ENCODE assay signal across 18 cellular contexts in genomic region chr7:72492446-72492845, GRCh38.
A peak's percentile ranks its signal among the peaks of the same experiment; 100 is the strongest.
DNase-seq lines count a peak whose midpoint lies in the region; ATAC-seq, FAIRE-seq and TF ChIP-seq lines count a peak whose summit lies in the region.
"Had no signal": no experiment of that assay in that cellular context is flagged by ENCODE, and none has a peak within 500 bp of the region (broad histone marks: within the 10 kb centered on the region; RNA-seq: fewer than 3 reads in every experiment).

No MANE protein-coding gene starts in this region.

- H3K9me3 Mint-ChIP-seq in T-helper 2 cell treated with Interferon-gamma antibody and Interleukin-4, amounts not matched to agents 5 μg/mL and 100 μg/mL, for 36 hours, result peaks cover 3% of the 10 kb centered on the region

- peak; percentile 14 for DNase-seq in BE2C
- DNase-seq in NCI-H146 treated with DMSO at 0.1 percent for 48 hours (lab: John Stamatoyannopoulos, UW; ENCODE audit: unreplicated experiment), result peak; percentile 31
- peak; percentile 61 for DNase-seq in cerebellar cortex (ENCODE audit: low spot score)
- peak; percentile 53 for DNase-seq in left cardiac atrium
- no peak for DNase-seq in H54 (ENCODE audit: insufficient read length, low spot score)
- DNase-seq in T-helper 2 cell treated with Interferon-gamma antibody and Interleukin-4, amounts not matched to agents 5 μg/mL and 100 μg/mL, for 36 hours (ENCODE audit: low spot score), result no peak
- no peak for DNase-seq in DMS79 (lab: John Stamatoyannopoulos, UW)
- DNase-seq: AML-193; CD4-positive, alpha-beta memory T cell; H9; IMR-90; Kasumi-1; NCI-H187; NCI-H2171; NCI-H510A; PC-3; T-helper 1 cell had no signal

- H3K36me3 ChIP-seq in BE2C, result no peaks in the 10 kb centered on the region

- no peaks in the 10 kb centered on the region for H3K4me1 Mint-ChIP-seq in T-helper 2 cell treated with Interferon-gamma antibody and Interleukin-4, amounts not matched to agents 5 μg/mL and 100 μg/mL, for 36 hours (ENCODE audit: low read depth)
- H3K4me1 Mint-ChIP-seq: CD4-positive, alpha-beta memory T cell; H9 had no signal

- no peak overlapping the region for H3K4me3 ChIP-seq in BE2C (ENCODE audit: low read depth, low read length)

- H3K27me3 Mint-ChIP-seq in T-helper 2 cell treated with Interferon-gamma antibody and Interleukin-4, amounts not matched to agents 5 μg/mL and 100 μg/mL, for 36 hours (ENCODE audit: low read depth), result no peaks in the 10 kb centered on the region

- no peak overlapping the region for H3K4me3 Mint-ChIP-seq in T-helper 2 cell treated with Interferon-gamma antibody and Interleukin-4, amounts not matched to agents 5 μg/mL and 100 μg/mL, for 36 hours
- H3K4me3 Mint-ChIP-seq: CD4-positive, alpha-beta memory T cell; H9 had no signal

- no peak for TF ChIP-seq CTCF in BE2C (IDR thresholded peaks at IDR 0.05; ENCODE audit: low read depth, low read length)

- H3K4me1 ChIP-seq in BE2C, result no peaks in the 10 kb centered on the region

- H3K36me3 Mint-ChIP-seq in T-helper 2 cell treated with Interferon-gamma antibody and Interleukin-4, amounts not matched to agents 5 μg/mL and 100 μg/mL, for 36 hours (ENCODE audit: low read depth), result no peaks in the 10 kb centered on the region
- H3K36me3 Mint-ChIP-seq: CD4-positive, alpha-beta memory T cell had no signal

- TF ChIP-seq POLR2A in H54 (IDR thresholded peaks at IDR 0.05; ENCODE audit: low read depth, low read length), result no peak

- intact Hi-C loops in left cardiac atrium (cut with DNase I), result no loop called here

- H3K27me3 ChIP-seq in BE2C, result no peaks in the 10 kb centered on the region

- ATAC-seq in left cardiac atrium (peak; percentile 87), GM19351 (IDR thresholded peaks at IDR 0.05; ENCODE audit: unreplicated experiment) (no peak)
- ATAC-seq: PC-3 had no signal

- H3K27ac Mint-ChIP-seq in T-helper 2 cell treated with Interferon-gamma antibody and Interleukin-4, amounts not matched to agents 5 μg/mL and 100 μg/mL, for 36 hours, result no peak overlapping the region
- H3K27ac Mint-ChIP-seq: CD4-positive, alpha-beta memory T cell; H9 had no signal

- no peaks in the 10 kb centered on the region for H3K9me3 ChIP-seq in BE2C

- FAIRE-seq in H54 (lab: Jason Lieb, UNC), result no peak

Comparison
In these comparisons a context has a peak if more than half of its experiments do, and no peak if none do; other contexts are left out.
1. DNase-seq: peak in BE2C (single experiment), NCI-H146 treated with DMSO at 0.1 percent for 48 hours (single experiment), cerebellar cortex (single experiment) and left cardiac atrium (single experiment); none in H54 (single experiment), T-helper 2 cell treated with Interferon-gamma antibody and Interleukin-4, amounts not matched to agents 5 μg/mL and 100 μg/mL, for 36 hours (single experiment) and DMS79 (single experiment).